ENCODE assay signal across 32 cellular contexts in genomic region chr1:70586046-70586445, GRCh38.
"Had no signal": no experiment of that assay in that cellular context is flagged by ENCODE, and none has a peak within 500 bp of the region (broad histone marks: within the 10 kb centered on the region; RNA-seq: fewer than 3 reads in every experiment).

No MANE protein-coding gene starts in this region.

- H3K27ac Mint-ChIP-seq: activated CD8-positive, alpha-beta T cell treated with anti-CD3 and anti-CD28 coated beads for 36 hours; activated naive CD8-positive, alpha-beta T cell treated with anti-CD3 and anti-CD28 coated beads for 36 hours; activated T-cell treated with anti-CD3 and anti-CD28 coated beads, Interleukin-2, amount 50 U/mL, for 72 hours; activated T-helper 17 cell treated with anti-CD3 and anti-CD28 coated beads, Interleukin-2, amount 50 U/mL, for 72 hours had no signal

- H3K4me1 Mint-ChIP-seq: activated naive CD8-positive, alpha-beta T cell treated with anti-CD3 and anti-CD28 coated beads for 36 hours; activated T-helper 17 cell treated with anti-CD3 and anti-CD28 coated beads, Interleukin-2, amount 50 U/mL, for 72 hours; central memory CD8-positive, alpha-beta T cell had no signal

- H3K27me3 ChIP-seq: cardiac muscle cell, SJSA1 had no signal

- H3K9me3 ChIP-seq: SJSA1 had no signal

- H3K27me3 Mint-ChIP-seq: activated naive CD8-positive, alpha-beta T cell treated with anti-CD3 and anti-CD28 coated beads for 36 hours; central memory CD8-positive, alpha-beta T cell had no signal

- ATAC-seq: activated CD8-positive, alpha-beta T cell treated with anti-CD3 and anti-CD28 coated beads for 36 hours; activated T-cell treated with anti-CD3 and anti-CD28 coated beads, Interleukin-2, amount 50 U/mL, for 72 hours; activated T-helper 17 cell treated with anti-CD3 and anti-CD28 coated beads, Interleukin-2, amount 50 U/mL, for 72 hours; SK-N-SH treated with all-trans-retinoic acid at 6 μM for 48 hours had no signal

- H3K4me1 ChIP-seq: SJSA1 had no signal

- H3K36me3 ChIP-seq: cardiac muscle cell, SJSA1 had no signal

- H3K36me3 Mint-ChIP-seq: activated naive CD8-positive, alpha-beta T cell treated with anti-CD3 and anti-CD28 coated beads for 36 hours had no signal

- DNase-seq: activated CD4-positive, alpha-beta T cell treated with anti-CD3 and anti-CD28 coated beads for 1 hour; activated CD4-positive, alpha-beta T cell treated with anti-CD3 and anti-CD28 coated beads for 48 hours; activated CD4-positive, CD25-positive, alpha-beta regulatory T cell; activated CD8-positive, alpha-beta T cell treated with anti-CD3 and anti-CD28 coated beads for 36 hours; activated effector memory CD4-positive, alpha-beta T cell treated with anti-CD3 and anti-CD28 coated beads, Interleukin-2, amount 50 U/mL, for 16 hours; activated naive CD4-positive, alpha-beta T cell; activated naive CD4-positive, alpha-beta T cell treated with anti-CD3 and anti-CD28 coated beads, Interleukin-2, amount 50 U/mL, for 16 hours; activated naive CD8-positive, alpha-beta T cell treated with anti-CD3 and anti-CD28 coated beads for 36 hours; activated T-cell treated with anti-CD3 and anti-CD28 coated beads, Interleukin-2, amount 50 U/mL, for 1 hour; activated T-cell treated with anti-CD3 and anti-CD28 coated beads, Interleukin-2, amount 50 U/mL, for 72 hours; amniotic stem cell; aorta; Karpas-422; NCI-H1105; NCI-H1417 treated with DMSO at 0.1 percent for 48 hours; NCI-H187 treated with DMSO at 0.1 percent for 48 hours; NCI-H2081; NCI-H226; NCI-H446 treated with DMSO at 0.1 percent for 48 hours; NCI-H69; NK-92 treated with Interleukin-12 subunit alpha and Interleukin-12 subunit beta, amount 100 ng/mL, for 24 hours; OCI-M1; SHP77 treated with DMSO at 0.1 percent for 48 hours; SW 1271; T-helper 1 cell; T-helper 2 cell; T-helper 9 cell had no signal

- H3K27ac ChIP-seq: cardiac muscle cell, SJSA1 had no signal

- H3K4me3 Mint-ChIP-seq: activated CD8-positive, alpha-beta T cell treated with anti-CD3 and anti-CD28 coated beads for 36 hours; activated naive CD8-positive, alpha-beta T cell treated with anti-CD3 and anti-CD28 coated beads for 36 hours; activated T-cell treated with anti-CD3 and anti-CD28 coated beads, Interleukin-2, amount 50 U/mL, for 72 hours; activated T-helper 17 cell treated with anti-CD3 and anti-CD28 coated beads, Interleukin-2, amount 50 U/mL, for 72 hours; central memory CD8-positive, alpha-beta T cell had no signal

- H3K9me3 Mint-ChIP-seq: activated CD8-positive, alpha-beta T cell treated with anti-CD3 and anti-CD28 coated beads for 36 hours; activated naive CD8-positive, alpha-beta T cell treated with anti-CD3 and anti-CD28 coated beads for 36 hours; activated T-helper 17 cell treated with anti-CD3 and anti-CD28 coated beads, Interleukin-2, amount 50 U/mL, for 72 hours; central memory CD8-positive, alpha-beta T cell had no signal

- H3K4me3 ChIP-seq: cardiac muscle cell, SJSA1 had no signal
